In the genomic region with DNA sequence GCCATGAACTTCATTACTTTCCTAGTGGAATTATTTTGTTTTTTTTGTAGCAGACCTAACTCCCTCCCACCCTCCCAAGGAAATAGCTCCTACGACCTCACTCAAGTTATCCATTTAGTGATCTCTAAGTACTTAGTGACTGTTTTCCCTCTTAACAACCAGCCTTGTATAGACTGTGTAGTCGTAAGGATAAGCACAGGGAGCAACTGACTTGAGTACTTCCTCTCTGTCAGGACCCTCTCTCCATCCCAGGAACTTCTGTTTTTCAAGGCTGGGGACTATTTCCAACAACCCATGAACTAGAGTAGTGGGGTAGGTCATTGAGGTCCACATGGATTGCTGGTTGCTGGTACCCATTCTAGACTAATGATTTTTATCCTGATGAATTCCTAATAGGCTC, we compare ENCODE assay signal across 14 cellular contexts. TPM values are rescaled to one million over a fixed set of nuclear protein-coding genes. Genes with fewer than 3 reads are reported as not detected.
A peak's percentile ranks its signal among the peaks of the same experiment; 100 is the strongest.
DNase-seq lines count a peak whose midpoint lies in the region; ATAC-seq, FAIRE-seq and TF ChIP-seq lines count a peak whose summit lies in the region.
"Had no signal": no experiment of that assay in that cellular context is flagged by ENCODE, and none has a peak within 500 bp of the region (broad histone marks: within the 10 kb centered on the region; RNA-seq: fewer than 3 reads in every experiment).

No MANE protein-coding gene starts in this region.

- H3K27me3 ChIP-seq in iPS-20b (ENCODE audit: insufficient read depth, low read length) (no peaks in the 10 kb centered on the region), tibial artery (no peaks in the 10 kb centered on the region), pancreas (no peaks in the 10 kb centered on the region)

- no peaks in the 10 kb centered on the region for H3K9me3 Mint-ChIP-seq in activated naive CD8-positive, alpha-beta T cell (ENCODE audit: low read depth)
- no peaks in the 10 kb centered on the region for H3K9me3 Mint-ChIP-seq in activated naive CD8-positive, alpha-beta T cell treated with anti-CD3 and anti-CD28 coated beads for 36 hours

- WGBS in pancreas, 2 donors, result 52 to 59% methylated on average over 2 of the region's 2 CpGs

- intact Hi-C loops in tibial artery (cut with DNase I; ENCODE audit: low total_unique reads), result no loop called here
- intact Hi-C loops in pancreas (cut with DNase I), result no loop called here

- H3K27me3 Mint-ChIP-seq in activated naive CD8-positive, alpha-beta T cell, result no peaks in the 10 kb centered on the region
- no peaks in the 10 kb centered on the region for H3K27me3 Mint-ChIP-seq in activated naive CD8-positive, alpha-beta T cell treated with anti-CD3 and anti-CD28 coated beads for 36 hours

- H3K9ac ChIP-seq in iPS-20b (ENCODE audit: low read depth, low read length), result peak overlapping the region; percentile 67; the same call in 1 of the 2 replicates

- peaks cover 40% of the 10 kb centered on the region for H3K4me1 ChIP-seq in iPS-20b (ENCODE audit: insufficient read depth, low read length)
- H3K4me1 ChIP-seq in tibial artery, result peaks cover 0 to 35% (median 16%) of the 10 kb centered on the region in 4 donors
- peaks cover 6 to 8% (median 7%) of the 10 kb centered on the region in 3 donors for H3K4me1 ChIP-seq in pancreas

- H3K4me3 Mint-ChIP-seq in activated naive CD8-positive, alpha-beta T cell, result peak overlapping the region; percentile 64
- no peak overlapping the region for H3K4me3 Mint-ChIP-seq in activated naive CD8-positive, alpha-beta T cell treated with anti-CD3 and anti-CD28 coated beads for 36 hours

- FAIRE-seq in pancreas (lab: Jason Lieb, UNC), result no peak
- FAIRE-seq: keratinocyte, RCC 7860 had no signal

- TF ChIP-seq CTCF in tibial artery (IDR thresholded peaks at IDR 0.05) (no peak), pancreas (IDR thresholded peaks at IDR 0.05) (no peak)

- peaks cover 49% of the 10 kb centered on the region for H3K4me1 Mint-ChIP-seq in activated naive CD8-positive, alpha-beta T cell (ENCODE audit: low read depth)
- H3K4me1 Mint-ChIP-seq in activated naive CD8-positive, alpha-beta T cell treated with anti-CD3 and anti-CD28 coated beads for 36 hours, result peaks cover 39% of the 10 kb centered on the region

- H3K9me3 ChIP-seq in iPS-20b (ENCODE audit: insufficient read depth, low read depth, low read length), result no peaks in the 10 kb centered on the region
- no peaks in the 10 kb centered on the region for H3K9me3 ChIP-seq in tibial artery
- H3K9me3 ChIP-seq in pancreas, result no peaks in the 10 kb centered on the region

- peak overlapping the region; percentile 54 for H3K27ac Mint-ChIP-seq in activated naive CD8-positive, alpha-beta T cell
- H3K27ac Mint-ChIP-seq in activated naive CD8-positive, alpha-beta T cell treated with anti-CD3 and anti-CD28 coated beads for 36 hours, result no peak overlapping the region

- H3K27ac ChIP-seq in iPS-20b (ENCODE audit: low read length) (peak overlapping the region; percentile 79), tibial artery (peak overlapping the region; percentile 80), pancreas (no peak overlapping the region)

- no peak for ATAC-seq in pancreas

- H3K36me3 ChIP-seq in iPS-20b (ENCODE audit: insufficient read depth, low read depth, low read length), result peaks cover 14% of the 10 kb centered on the region
- H3K36me3 ChIP-seq in tibial artery, result peaks cover 8 to 19% (median 9%) of the 10 kb centered on the region in 3 donors
- peaks cover 0 to 6% (median 0%) of the 10 kb centered on the region in 3 donors for H3K36me3 ChIP-seq in pancreas

- H3K4me3 ChIP-seq in iPS-20b (ENCODE audit: low read length) (peak overlapping the region; percentile 99), tibial artery (no peak overlapping the region), pancreas (no peak overlapping the region)

- H3K36me3 Mint-ChIP-seq in activated naive CD8-positive, alpha-beta T cell, result peaks cover 3% of the 10 kb centered on the region
- H3K36me3 Mint-ChIP-seq in activated naive CD8-positive, alpha-beta T cell treated with anti-CD3 and anti-CD28 coated beads for 36 hours, result peaks cover 2% of the 10 kb centered on the region

- no peak for DNase-seq in activated naive CD8-positive, alpha-beta T cell treated with anti-CD3 and anti-CD28 coated beads for 36 hours
- DNase-seq in OCI-M1 (lab: John Stamatoyannopoulos, UW), result peak; percentile 9
- DNase-seq in tibial artery, result no peak
- DNase-seq in pancreas, result no peak
- DNase-seq in NCI-H524 treated with DMSO at 0.1 percent for 48 hours (lab: John Stamatoyannopoulos, UW), result no peak
- no peak for DNase-seq in COR-L47 (lab: John Stamatoyannopoulos, UW)
- DNase-seq: activated naive CD4-positive, alpha-beta T cell treated with Interleukin-2 at 50 U/mL for 16 hours; cerebellar nuclear complex; NCI-H1694; NCI-H69 had no signal

RNA-seq across cellular contexts. Expression of gene AGO1, which starts 1.9 kb away (rescaled TPM):
- total RNA-seq in activated naive CD8-positive, alpha-beta T cell treated with anti-CD3 and anti-CD28 coated beads for 36 hours, result 10 to 100 TPM; 40.4 to 40.8 TPM
- 10 to 100 TPM; 10.2 to 18.7 (median 13.2) TPM for total RNA-seq in pancreas
- 1 to 10 TPM; 2.7 to 3.3 TPM for polyA plus RNA-seq in pancreas

RNA-seq across cellular contexts. Expression of gene AGO3, which starts 46.0 kb away (rescaled TPM):
- 10 to 100 TPM; 24.5 to 26.0 TPM for total RNA-seq in activated naive CD8-positive, alpha-beta T cell treated with anti-CD3 and anti-CD28 coated beads for 36 hours
- 10 to 100 TPM in 3 of 6 donors, 1 to 10 TPM in 3; 7.7 to 16.6 (median 9.9) TPM for total RNA-seq in pancreas
- 1 to 10 TPM; 2.2 to 2.8 TPM for polyA plus RNA-seq in pancreas

Comparison
In these comparisons a context has a peak if more than half of its experiments do, and no peak if none do; other contexts are left out.
1. H3K27ac ChIP-seq: peak in iPS-20b (single experiment) and tibial artery (2 of 2); none in pancreas (0 of 4).